In genomic region chr17:81481815-81482505, GRCh38 we compare ENCODE assay signal across 8 cellular contexts. TPM values are rescaled to one million over a fixed set of nuclear protein-coding genes. Genes with fewer than 3 reads are reported as not detected.
DNase-seq lines count a peak whose midpoint lies in the region; ATAC-seq and TF ChIP-seq lines count a peak whose summit lies in the region.

No MANE protein-coding gene starts in this region.

- peak overlapping the region; percentile 37 for H3K4me3 Mint-ChIP-seq in activated CD4-positive, alpha-beta memory T cell treated with anti-CD3 and anti-CD28 coated beads for 36 hours

- TF ChIP-seq EP300 in sigmoid colon (IDR thresholded peaks at IDR 0.05), result no peak

- CTCF ChIA-PET in activated CD4-positive, alpha-beta memory T cell treated with anti-CD3 and anti-CD28 coated beads for 36 hours (lab: Charles Lee), result interaction anchor here (1.5 to 3.7 kb wide), 3 partner anchors 52 to 229 kb away, joined by 4 to 58 read pairs (median 5); no protein-coding TSS in a partner anchor

- H3K9me3 ChIP-seq in right cardiac atrium (ENCODE audit: control insufficient read depth, low read length) (no peaks in the 10 kb centered on the region), sigmoid colon (no peaks in the 10 kb centered on the region)

- H3K4me3 ChIP-seq in right cardiac atrium (ENCODE audit: low read length), result peak overlapping the region; percentile 50
- peak overlapping the region; percentile 13 to 56 (median 42) for H3K4me3 ChIP-seq in sigmoid colon

- 73% methylated on average over 18 of the region's 18 CpGs for WGBS in right cardiac atrium
- WGBS in sigmoid colon, 2 donors, result 60 to 65% methylated on average over 18 of the region's 18 CpGs

- no peaks in the 10 kb centered on the region for H3K36me3 ChIP-seq in sigmoid colon

- peaks cover 31% of the 10 kb centered on the region for H3K27me3 Mint-ChIP-seq in activated CD4-positive, alpha-beta memory T cell treated with anti-CD3 and anti-CD28 coated beads for 36 hours

- H3K4me1 ChIP-seq in right cardiac atrium (ENCODE audit: control insufficient read depth, insufficient read depth, low read length) (peaks cover 12% of the 10 kb centered on the region), sigmoid colon (peaks cover 0 to 39% (median 32%) of the 10 kb centered on the region in 4 donors)

- intact Hi-C loops in activated CD4-positive, alpha-beta memory T cell treated with anti-CD3 and anti-CD28 coated beads for 36 hours (cut with micrococcal nuclease), result loop anchor here (5.0 kb wide), 2 partner anchors 85 to 230 kb away; partner anchors contain the start of gene BAHCC1
- intact Hi-C loops in right cardiac atrium (cut with DNase I), result loop anchor here (5.0 kb wide), 5 partner anchors 60 to 225 kb away; partner anchors contain the start of genes BAHCC1 (in 1 of the 4) and SLC38A10 (in 1 of the 4)
- intact Hi-C loops in sigmoid colon (cut with DNase I), result loop anchor here (5.0 kb wide), 1 partner anchor 80 kb away; no protein-coding TSS in a partner anchor

- no peaks in the 10 kb centered on the region for H3K36me3 Mint-ChIP-seq in activated CD4-positive, alpha-beta memory T cell treated with anti-CD3 and anti-CD28 coated beads for 36 hours

- ATAC-seq in right cardiac atrium, result no peak
- no peak for ATAC-seq in HG03045 (IDR thresholded peaks at IDR 0.05; ENCODE audit: unreplicated experiment)

- peaks cover 11% of the 10 kb centered on the region for H3K4me1 Mint-ChIP-seq in activated CD4-positive, alpha-beta memory T cell treated with anti-CD3 and anti-CD28 coated beads for 36 hours (ENCODE audit: low read depth)

- no peak for TF ChIP-seq CTCF in sigmoid colon (IDR thresholded peaks at IDR 0.05)

- DNase-seq in DMS79 treated with DMSO at 0.1 percent for 48 hours (lab: John Stamatoyannopoulos, UW) (peak; percentile 68), right cardiac atrium (peak in 1 of 3 donors; percentile 57), sigmoid colon (no peak), DMS153 (lab: John Stamatoyannopoulos, UW) (no peak), NOMO-1 treated with DMSO at 0.1 percent for 48 hours (lab: John Stamatoyannopoulos, UW; ENCODE audit: unreplicated experiment) (no peak), SW480 (ENCODE audit: low spot score) (no peak)
- DNase-seq in activated CD4-positive, alpha-beta memory T cell treated with anti-CD3 and anti-CD28 coated beads for 36 hours, result no peak

- H3K27me3 ChIP-seq in right cardiac atrium (ENCODE audit: control insufficient read depth, insufficient read depth) (no peaks in the 10 kb centered on the region), sigmoid colon (peaks cover 0 to 17% (median 6%) of the 10 kb centered on the region in 3 donors)

- no peaks in the 10 kb centered on the region for H3K9me3 Mint-ChIP-seq in activated CD4-positive, alpha-beta memory T cell treated with anti-CD3 and anti-CD28 coated beads for 36 hours

- no peak for TF ChIP-seq POLR2A in sigmoid colon (IDR thresholded peaks at IDR 0.05)

- POLR2A ChIA-PET in activated CD4-positive, alpha-beta memory T cell treated with anti-CD3 and anti-CD28 coated beads for 36 hours (lab: Charles Lee), result no interaction called here

- H3K27ac Mint-ChIP-seq in activated CD4-positive, alpha-beta memory T cell treated with anti-CD3 and anti-CD28 coated beads for 36 hours, result no peak overlapping the region

- no peak overlapping the region for H3K27ac ChIP-seq in right cardiac atrium (ENCODE audit: low read length)
- H3K27ac ChIP-seq in sigmoid colon, result peak overlapping the region in 1 of 4 donors; percentile 10

RNA-seq across cellular contexts. Expression of gene ACTG1, which starts 30.6 kb away (rescaled TPM):
- total RNA-seq in activated CD4-positive, alpha-beta memory T cell treated with anti-CD3 and anti-CD28 coated beads for 36 hours, result 1,000 to 10,000 TPM; 3,773 to 3,928 TPM
- total RNA-seq in right cardiac atrium (100 to 1,000 TPM; 347 to 772 (median 510) TPM), sigmoid colon (1,000 to 10,000 TPM; 1,038 to 2,003 (median 1,212) TPM)
- polyA plus RNA-seq in right cardiac atrium (410 TPM), sigmoid colon (1,000 to 10,000 TPM; 2,538 to 4,527 (median 2,852) TPM)

RNA-seq across cellular contexts. Expression of gene FSCN2, which starts 46.2 kb away (rescaled TPM):
- under 1 TPM; 0.33 to 0.46 TPM for total RNA-seq in activated CD4-positive, alpha-beta memory T cell treated with anti-CD3 and anti-CD28 coated beads for 36 hours
- total RNA-seq in right cardiac atrium, result under 1 TPM; 0.45 to 0.63 (median 0.53) TPM
- polyA plus RNA-seq in right cardiac atrium, result 0.48 TPM
- 1 to 10 TPM in 1 of 4 donors, under 1 TPM in 2, not detected in 1; 0.33 to 1.1 (median 0.95) TPM for total RNA-seq in sigmoid colon
- polyA plus RNA-seq in sigmoid colon, result 1 to 10 TPM in 1 of 3 donors, not detected in 2; 2.3 TPM
